ENCODE assay signal across 14 cellular contexts in genomic region chr9:36788534-36788933, GRCh38.
DNase-seq lines count a peak whose midpoint lies in the region; ATAC-seq and TF ChIP-seq lines count a peak whose summit lies in the region.
"Had no signal": no experiment of that assay in that cellular context is flagged by ENCODE, and none has a peak within 500 bp of the region (broad histone marks: within the 10 kb centered on the region; RNA-seq: fewer than 3 reads in every experiment).

No MANE protein-coding gene starts in this region.

- H3K4me1 ChIP-seq in OCI-LY1 (ENCODE audit: insufficient read depth, low read length, severe bottlenecking): no peaks in the 10 kb centered on the region
- H3K4me1 ChIP-seq: tibial nerve had no signal

- CTCF ChIA-PET in activated CD4-positive, alpha-beta T cell treated with anti-CD3 and anti-CD28 coated beads for 36 hours (lab: Charles Lee): interaction anchor here (0.7 to 1.4 kb wide), 2 partner anchors 10 to 20 kb away, joined by 3 to 4 read pairs; no protein-coding TSS in a partner anchor

- H3K79me2 ChIP-seq in OCI-LY1 (ENCODE audit: insufficient read depth, low read length): no peaks in the 10 kb centered on the region

- H3K9ac ChIP-seq in OCI-LY1 (ENCODE audit: low read length): no peak overlapping the region

- no peaks in the 10 kb centered on the region for H3F3A ChIP-seq in OCI-LY1 (ENCODE audit: insufficient read depth, low read length)

- no peak overlapping the region for H3K27ac Mint-ChIP-seq in activated CD4-positive, alpha-beta T cell treated with anti-CD3 and anti-CD28 coated beads for 36 hours

- peaks cover 5% of the 10 kb centered on the region; the same call in 1 of the 2 replicates for H3K27me3 ChIP-seq in OCI-LY1 (ENCODE audit: insufficient read depth, low read length)
- H3K27me3 ChIP-seq: tibial nerve had no signal

- intact Hi-C loops in activated CD4-positive, alpha-beta T cell treated with anti-CD3 and anti-CD28 coated beads for 36 hours (cut with DNase I, micrococcal nuclease): no loop called here
- intact Hi-C loops in sciatic nerve (cut with DNase I): no loop called here

- peaks cover 7% of the 10 kb centered on the region for H3K27me3 Mint-ChIP-seq in activated CD4-positive, alpha-beta T cell treated with anti-CD3 and anti-CD28 coated beads for 36 hours

- H3K4me1 Mint-ChIP-seq in activated CD4-positive, alpha-beta T cell treated with anti-CD3 and anti-CD28 coated beads for 36 hours: no peaks in the 10 kb centered on the region

- H3K4me3 ChIP-seq in OCI-LY1 (ENCODE audit: low read depth, low read length, poor library complexity, severe bottlenecking) (no peak overlapping the region), fibroblast of mammary gland (ENCODE audit: control insufficient read depth, low read depth, low read length) (no peak overlapping the region)
- H3K4me3 ChIP-seq: tibial nerve had no signal

- H3K9me3 Mint-ChIP-seq in activated CD4-positive, alpha-beta T cell treated with anti-CD3 and anti-CD28 coated beads for 36 hours (ENCODE audit: low read depth): peaks cover 7% of the 10 kb centered on the region

- peak; percentile 30 for DNase-seq in activated CD4-positive, alpha-beta T cell treated with anti-CD3 and anti-CD28 coated beads for 36 hours
- DNase-seq in activated CD4-positive, alpha-beta T cell treated with anti-CD3 and anti-CD28 coated beads, Interleukin-2, amount 50 U/mL, for 4 hours: no peak
- DNase-seq in fibroblast of mammary gland (ENCODE audit: low read depth) (no peak), sciatic nerve (ENCODE audit: low spot score) (peak; percentile 27)
- DNase-seq: ACHN, cortex of kidney, NCI-H526 treated with DMSO at 0.1 percent for 48 hours, T-helper 2 cell had no signal

- no peaks in the 10 kb centered on the region for H3K9me2 ChIP-seq in OCI-LY1 (ENCODE audit: low read depth, low read length)

- H3K36me3 Mint-ChIP-seq in activated CD4-positive, alpha-beta T cell treated with anti-CD3 and anti-CD28 coated beads for 36 hours (ENCODE audit: low read depth): no peaks in the 10 kb centered on the region

- TF ChIP-seq CTCF in OCI-LY1 (IDR thresholded peaks at IDR 0.05; ENCODE audit: low read length): peak; percentile 60
- peak; percentile 26 for TF ChIP-seq CTCF in fibroblast of mammary gland (conservative IDR thresholded peaks at IDR 0.05; ENCODE audit: control insufficient read depth, insufficient read depth, low read depth, low read length)

- no peak overlapping the region for H3K4me2 ChIP-seq in OCI-LY1 (ENCODE audit: low read length)

- POLR2A ChIA-PET in activated CD4-positive, alpha-beta T cell treated with anti-CD3 and anti-CD28 coated beads for 36 hours (lab: Charles Lee): no interaction called here

- H4K20me1 ChIP-seq in OCI-LY1 (ENCODE audit: insufficient read depth, low read length): no peaks in the 10 kb centered on the region

- H3K27ac ChIP-seq in OCI-LY1 (ENCODE audit: low read depth, low read length, poor library complexity, severe bottlenecking): no peak overlapping the region
- H3K27ac ChIP-seq: neutrophil, tibial nerve had no signal

- no peaks in the 10 kb centered on the region for H3K36me3 ChIP-seq in OCI-LY1 (ENCODE audit: insufficient read depth, low read length)
- H3K36me3 ChIP-seq: neutrophil, tibial nerve had no signal

- ATAC-seq in activated CD4-positive, alpha-beta T cell treated with anti-CD3 and anti-CD28 coated beads for 36 hours: no peak
- ATAC-seq in sciatic nerve (no peak), GM21528 (IDR thresholded peaks at IDR 0.05; ENCODE audit: low FRiP score, unreplicated experiment) (no peak), GM18867 (IDR thresholded peaks at IDR 0.05; ENCODE audit: unreplicated experiment) (no peak), GM21825 (IDR thresholded peaks at IDR 0.05; ENCODE audit: unreplicated experiment) (no peak)

- H2AFZ ChIP-seq in OCI-LY1 (ENCODE audit: low read length): no peak overlapping the region

- no peak overlapping the region for H3K4me3 Mint-ChIP-seq in activated CD4-positive, alpha-beta T cell treated with anti-CD3 and anti-CD28 coated beads for 36 hours

- peaks cover 6% of the 10 kb centered on the region for H3K9me3 ChIP-seq in OCI-LY1 (ENCODE audit: low read length)
- H3K9me3 ChIP-seq: neutrophil had no signal

Comparison
In these comparisons a context has a peak if more than half of its experiments do, and no peak if none do; other contexts are left out.
1. DNase-seq: peak in activated CD4-positive, alpha-beta T cell treated with anti-CD3 and anti-CD28 coated beads for 36 hours (single experiment) and sciatic nerve (single experiment); none in activated CD4-positive, alpha-beta T cell treated with anti-CD3 and anti-CD28 coated beads, Interleukin-2, amount 50 U/mL, for 4 hours (0 of 2) and fibroblast of mammary gland (single experiment).